Comparison of ENCODE assay signal across 14 cellular contexts in genomic region chr5:36722913-36723312, GRCh38.
A peak's percentile ranks its signal among the peaks of the same experiment; 100 is the strongest.
DNase-seq lines count a peak whose midpoint lies in the region; ATAC-seq, FAIRE-seq and TF ChIP-seq lines count a peak whose summit lies in the region.
"Had no signal": no experiment of that assay in that cellular context is flagged by ENCODE, and none has a peak within 500 bp of the region (broad histone marks: within the 10 kb centered on the region; RNA-seq: fewer than 3 reads in every experiment).

No MANE protein-coding gene starts in this region.

- H3K36me3 ChIP-seq in psoas muscle (ENCODE audit: insufficient read depth in 1 of 2, low read depth in 1 of 2) = no peaks in the 10 kb centered on the region
- H3K36me3 ChIP-seq: transverse colon had no signal

- ATAC-seq in GM21423 (IDR thresholded peaks at IDR 0.05; ENCODE audit: unreplicated experiment) (peak; percentile 22), left lobe of liver (peak; percentile 13), psoas muscle (no peak), GM19455 (IDR thresholded peaks at IDR 0.05; ENCODE audit: unreplicated experiment) (no peak)

- no peaks in the 10 kb centered on the region for H3K9me3 ChIP-seq in psoas muscle
- H3K9me3 ChIP-seq: transverse colon had no signal

- no peak overlapping the region for H3K4me3 ChIP-seq in psoas muscle
- H3K4me3 ChIP-seq: transverse colon had no signal

- DNase-seq in GM12891 (ENCODE audit: insufficient read length, low spot score) = no peak
- peak; percentile 61 for DNase-seq in NAMALWA (ENCODE audit: low spot score)
- DNase-seq in left lobe of liver (ENCODE audit: low spot score) = no peak
- no peak for DNase-seq in cortex of kidney (lab: John Stamatoyannopoulos, UW)
- DNase-seq in psoas muscle = no peak
- DNase-seq in C1 segment of cervical spinal cord (lab: John Stamatoyannopoulos, UW) = no peak
- DNase-seq: KBM-7, NCI-H524 treated with DMSO at 0.1 percent for 48 hours, transverse colon had no signal

- peak; percentile 74 for FAIRE-seq in GM12891 (lab: Jason Lieb, UNC)
- FAIRE-seq: astrocyte, frontal cortex had no signal

- WGBS in psoas muscle, 3 donors = 61 to 68% (median 65%) methylated on average over 6 of the region's 6 CpGs

- intact Hi-C loops in psoas muscle (cut with DNase I) = no loop called here

- no peak overlapping the region for H3K27ac ChIP-seq in psoas muscle
- H3K27ac ChIP-seq: transverse colon, VCaP had no signal

- TF ChIP-seq POLR2A in GM12891 (IDR thresholded peaks at IDR 0.05; ENCODE audit: low read depth, low read length) = no peak

- no peaks in the 10 kb centered on the region for H3K4me1 ChIP-seq in psoas muscle
- H3K4me1 ChIP-seq: transverse colon had no signal

- TF ChIP-seq CTCF in psoas muscle (IDR thresholded peaks at IDR 0.05) = no peak

- peaks cover 0 to 2% (median 0%) of the 10 kb centered on the region in 3 donors for H3K27me3 ChIP-seq in psoas muscle (ENCODE audit: insufficient read depth in 3 of 3, low read length in 2 of 3)
- H3K27me3 ChIP-seq: transverse colon had no signal

TF ChIP-seq in GM12891, 5 proteins besides CTCF, POLR2A, EP300 and RAD21:
- TF ChIP-seq PAX5 (IDR thresholded peaks at IDR 0.05; ENCODE audit: insufficient read depth, low read length, severe bottlenecking) (no peak), SPI1 (IDR thresholded peaks at IDR 0.05; ENCODE audit: low read depth, low read length) (no peak), TAF1 (IDR thresholded peaks at IDR 0.05; ENCODE audit: low read depth, low read length) (no peak), POU2F2 (IDR thresholded peaks at IDR 0.05; ENCODE audit: low read depth, low read length) (no peak), POLR2AphosphoS5 (IDR thresholded peaks at IDR 0.05; ENCODE audit: low read depth, low read length) (no peak)

Comparison
In these comparisons a context has a peak if more than half of its experiments do, and no peak if none do; other contexts are left out.
1. ATAC-seq: peak in GM21423 (single experiment) and left lobe of liver (single experiment); none in psoas muscle (0 of 4) and GM19455 (single experiment).